Comparison of ENCODE assay signal across 1 cellular context in the genomic region with DNA sequence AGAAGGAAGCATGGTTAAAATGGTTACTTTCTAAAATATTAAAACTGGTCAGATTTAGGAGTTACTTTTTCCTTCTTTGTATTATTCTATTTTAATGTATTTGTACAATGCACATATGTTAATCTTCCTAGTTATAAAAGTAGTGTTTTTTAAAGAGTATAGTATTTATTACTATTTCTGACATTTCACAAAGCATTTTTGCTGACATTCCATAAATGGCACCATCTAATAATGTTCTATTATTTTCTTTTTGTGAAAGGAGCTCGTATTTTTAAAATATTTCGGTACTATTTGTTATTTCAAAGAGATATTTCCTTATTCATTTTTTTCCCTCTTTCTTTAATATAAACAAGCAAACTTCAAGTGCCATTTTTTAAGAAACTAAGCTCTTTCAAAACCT.
TF ChIP-seq lines count a peak whose summit lies in the region.

No MANE protein-coding gene starts in this region.

TF ChIP-seq in K562, 482 proteins besides CTCF, POLR2A, EP300 and RAD21:
- TF ChIP-seq MAFF (IDR thresholded peaks at IDR 0.05; ENCODE audit: low read length) (peak; percentile 32; the same call in 1 of the 2 replicates), C11orf30 (IDR thresholded peaks at IDR 0.05; ENCODE audit: low read depth) (peak; percentile 77), GTF2E2 (tag; IDR thresholded peaks at IDR 0.05) (no peak), ZNF316 (IDR thresholded peaks at IDR 0.05) (peak; percentile 88)
